In the genomic region with DNA sequence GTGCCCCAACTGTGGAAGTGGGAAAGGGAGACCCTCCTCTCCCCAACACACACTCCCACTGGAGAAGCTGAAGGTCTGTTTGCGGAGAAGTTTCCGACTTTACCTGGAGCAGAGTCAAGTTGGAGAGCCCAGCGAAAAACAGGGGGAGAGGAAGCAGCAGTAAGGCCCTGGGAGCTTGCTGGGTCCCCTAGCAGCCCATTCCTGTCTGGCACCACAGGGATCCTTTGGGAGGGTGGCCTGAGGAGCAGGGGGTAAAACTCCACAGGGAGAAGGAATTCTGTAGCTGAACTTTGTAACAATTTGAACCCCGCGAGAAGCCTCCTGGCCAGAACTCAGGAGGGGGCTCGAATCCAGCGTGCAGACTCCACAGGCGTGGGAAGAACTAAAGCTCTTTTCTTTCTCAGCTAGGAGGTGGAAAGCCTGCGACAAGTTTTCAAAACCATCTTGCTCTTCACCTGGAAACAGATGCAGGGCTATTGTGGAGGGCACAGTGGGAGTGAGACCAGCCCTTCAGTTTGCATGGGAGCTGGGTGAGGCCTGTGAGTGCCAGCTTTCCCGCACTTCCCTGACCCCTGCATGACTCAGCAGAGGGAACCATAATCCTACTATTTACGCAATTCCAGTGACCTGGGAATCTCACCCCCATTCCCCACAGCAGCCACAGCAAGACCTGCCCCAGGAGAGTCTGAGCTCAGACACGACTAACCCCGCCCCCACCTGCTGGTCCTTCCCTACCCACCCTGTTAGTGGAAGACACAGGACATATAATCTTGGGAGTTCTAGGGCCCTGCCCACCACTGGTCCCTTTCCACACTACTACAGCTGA, we compare ENCODE assay signal across 8 cellular contexts. TPM values are rescaled to one million over a fixed set of nuclear protein-coding genes. Genes with fewer than 3 reads are reported as not detected.
DNase-seq lines count a peak whose midpoint lies in the region; ATAC-seq and TF ChIP-seq lines count a peak whose summit lies in the region.

No MANE protein-coding gene starts in this region.

- no peaks in the 10 kb centered on the region for H3K27me3 ChIP-seq in left lung

- H3K4me1 Mint-ChIP-seq in activated CD4-positive, alpha-beta T cell treated with anti-CD3 and anti-CD28 coated beads, Interleukin-2, amount 10 ng/mL, durations not matched to agents 24 days and 14 days: peaks cover 83% of the 10 kb centered on the region

- peak overlapping the region; percentile 86 for H3K4me3 Mint-ChIP-seq in activated CD4-positive, alpha-beta T cell treated with anti-CD3 and anti-CD28 coated beads, Interleukin-2, amount 10 ng/mL, durations not matched to agents 24 days and 14 days

- peaks cover 12% of the 10 kb centered on the region for H3K36me3 Mint-ChIP-seq in activated CD4-positive, alpha-beta T cell treated with anti-CD3 and anti-CD28 coated beads, Interleukin-2, amount 10 ng/mL, durations not matched to agents 24 days and 14 days (ENCODE audit: low read depth)

- no peak overlapping the region for H3K4me3 ChIP-seq in left lung

- intact Hi-C loops in activated CD4-positive, alpha-beta T cell treated with anti-CD3 and anti-CD28 coated beads, Interleukin-2, amount 10 ng/mL, durations not matched to agents 24 days and 14 days (cut with micrococcal nuclease): no loop called here
- intact Hi-C loops in left lung (cut with DNase I): no loop called here

- H3K9me3 ChIP-seq in left lung: no peaks in the 10 kb centered on the region

- H3K27ac ChIP-seq in left lung: peak overlapping the region; percentile 87 to 88
- H3K27ac ChIP-seq in temporal lobe (ENCODE audit: low read depth, low read length): peak overlapping the region; percentile 40

- no peak for TF ChIP-seq CTCF in left lung (IDR thresholded peaks at IDR 0.05)

- no peaks in the 10 kb centered on the region for H3K27me3 Mint-ChIP-seq in activated CD4-positive, alpha-beta T cell treated with anti-CD3 and anti-CD28 coated beads, Interleukin-2, amount 10 ng/mL, durations not matched to agents 24 days and 14 days

- peaks cover 11% of the 10 kb centered on the region for H3K9me3 Mint-ChIP-seq in activated CD4-positive, alpha-beta T cell treated with anti-CD3 and anti-CD28 coated beads, Interleukin-2, amount 10 ng/mL, durations not matched to agents 24 days and 14 days

- peak overlapping the region; percentile 97 for H3K27ac Mint-ChIP-seq in activated CD4-positive, alpha-beta T cell treated with anti-CD3 and anti-CD28 coated beads, Interleukin-2, amount 10 ng/mL, durations not matched to agents 24 days and 14 days

- no peaks in the 10 kb centered on the region for H3K36me3 ChIP-seq in left lung

- peak; percentile 57 for DNase-seq in activated CD4-positive, alpha-beta T cell treated with anti-CD3 and anti-CD28 coated beads, Interleukin-2, amount 10 ng/mL, durations not matched to agents 24 days and 14 days
- DNase-seq in activated CD4-positive, alpha-beta T cell treated with anti-CD3 and anti-CD28 coated beads, Interleukin-2, amount 50 U/mL, for 1 hour: no peak
- DNase-seq in astrocyte of the hippocampus (ENCODE audit: low read depth, low spot score) (peak; percentile 26), left lung (no peak), amniotic stem cell (lab: John Stamatoyannopoulos, UW) (no peak)

- ATAC-seq in left lung: no peak
- no peak for ATAC-seq in GM18868 (IDR thresholded peaks at IDR 0.05; ENCODE audit: unreplicated experiment)
- no peak for ATAC-seq in HG03039 (IDR thresholded peaks at IDR 0.05; ENCODE audit: unreplicated experiment)

- H3K4me1 ChIP-seq in left lung: peaks cover 8 to 59% of the 10 kb centered on the region in 2 donors

RNA-seq across cellular contexts. Expression of a gene that starts 25.8 kb away (rescaled TPM):
- total RNA-seq in activated CD4-positive, alpha-beta T cell treated with anti-CD3 and anti-CD28 coated beads, Interleukin-2, amount 10 ng/mL, durations not matched to agents 24 days and 14 days: 81.3 and 83.8 TPM in 2 replicates
- total RNA-seq in left lung: 10 to 100 TPM in 1 of 2 donors, 1 to 10 TPM in 1; 7.6 to 17.0 TPM
- 6.9 TPM for total RNA-seq in temporal lobe

RNA-seq across cellular contexts. Expression of a gene that starts 35.6 kb away (rescaled TPM):
- 76.1 and 79.9 TPM in 2 replicates for total RNA-seq in activated CD4-positive, alpha-beta T cell treated with anti-CD3 and anti-CD28 coated beads, Interleukin-2, amount 10 ng/mL, durations not matched to agents 24 days and 14 days
- 100 to 1,000 TPM in 1 of 2 donors, 10 to 100 TPM in 1; 82.2 to 121 TPM for total RNA-seq in left lung
- 1.7 TPM for total RNA-seq in temporal lobe

Comparison
In these comparisons a context has a peak if more than half of its experiments do, and no peak if none do; other contexts are left out.
1. DNase-seq: peak in activated CD4-positive, alpha-beta T cell treated with anti-CD3 and anti-CD28 coated beads, Interleukin-2, amount 10 ng/mL, durations not matched to agents 24 days and 14 days (single experiment) and astrocyte of the hippocampus (single experiment); none in activated CD4-positive, alpha-beta T cell treated with anti-CD3 and anti-CD28 coated beads, Interleukin-2, amount 50 U/mL, for 1 hour (single experiment), left lung (0 of 2) and amniotic stem cell (single experiment).
2. RNA of a gene that starts 35.6 kb away (total RNA-seq): 82.2 to 121 TPM in left lung and 76.1 to 79.9 TPM in activated CD4-positive, alpha-beta T cell treated with anti-CD3 and anti-CD28 coated beads, Interleukin-2, amount 10 ng/mL, durations not matched to agents 24 days and 14 days; 1.7 TPM in temporal lobe (single experiment); every median in the first group is over 10 times any median in the second.